ENCODE assay signal across 13 cellular contexts in genomic region chr1:94727846-94728715, GRCh38.
A peak's percentile ranks its signal among the peaks of the same experiment; 100 is the strongest.
DNase-seq lines count a peak whose midpoint lies in the region; ATAC-seq, FAIRE-seq and TF ChIP-seq lines count a peak whose summit lies in the region.
"Had no signal": no experiment of that assay in that cellular context is flagged by ENCODE, and none has a peak within 500 bp of the region (broad histone marks: within the 10 kb centered on the region; RNA-seq: fewer than 3 reads in every experiment).

No MANE protein-coding gene starts in this region.

- intact Hi-C loops in pancreas (cut with DNase I) (no loop called here), sigmoid colon (cut with DNase I) (no loop called here)

- peak; percentile 99 for FAIRE-seq in RCC 7860 (lab: Jason Lieb, UNC)
- FAIRE-seq in pancreas (lab: Jason Lieb, UNC), result peak; percentile 71

- H3K4me3 ChIP-seq in pancreas (no peak overlapping the region), sigmoid colon (no peak overlapping the region)
- H3K4me3 ChIP-seq: skin epidermis had no signal

- peak overlapping the region; percentile 81 for H3K27ac ChIP-seq in epithelial cell of prostate
- H3K27ac ChIP-seq in pancreas, result no peak overlapping the region
- H3K27ac ChIP-seq in sigmoid colon, result peak overlapping the region in 2 of 4 donors; percentile 7 to 68

- TF ChIP-seq CTCF in pancreas (IDR thresholded peaks at IDR 0.05), result no peak
- no peak for TF ChIP-seq CTCF in sigmoid colon (IDR thresholded peaks at IDR 0.05)

- DNase-seq in Daoy (ENCODE audit: low read depth) (peak; percentile 96), RCC 7860 (ENCODE audit: low spot score) (peak; percentile 97), epithelial cell of prostate (ENCODE audit: low read depth, low spot score) (peak; percentile 91), pancreas (no peak), NOMO-1 treated with DMSO at 0.1 percent for 48 hours (lab: John Stamatoyannopoulos, UW; ENCODE audit: unreplicated experiment) (no peak), sigmoid colon (no peak)
- DNase-seq: activated CD8-positive, alpha-beta memory T cell treated with anti-CD3 and anti-CD28 coated beads, Interleukin-2, amount 50 U/mL, for 4 hours; cortex of kidney; left colon; NCI-H1105 had no signal

- no peak for TF ChIP-seq POLR2A in sigmoid colon (IDR thresholded peaks at IDR 0.05)

- no peak for TF ChIP-seq EP300 in sigmoid colon (IDR thresholded peaks at IDR 0.05)

- no peaks in the 10 kb centered on the region for H3K9me3 ChIP-seq in pancreas
- no peaks in the 10 kb centered on the region for H3K9me3 ChIP-seq in sigmoid colon

- H3K4me1 ChIP-seq in pancreas (peaks cover 0 to 4% (median 0%) of the 10 kb centered on the region in 3 donors), sigmoid colon (peaks cover 0 to 22% (median 16%) of the 10 kb centered on the region in 4 donors)

- H3K36me3 ChIP-seq in pancreas (no peaks in the 10 kb centered on the region), sigmoid colon (no peaks in the 10 kb centered on the region)

- ATAC-seq in pancreas (peak in 2 of 4 donors; percentile 42 to 53), HG02759 (IDR thresholded peaks at IDR 0.05; ENCODE audit: unreplicated experiment) (no peak), HG02870 (IDR thresholded peaks at IDR 0.05; ENCODE audit: unreplicated experiment) (no peak)
- ATAC-seq: left colon had no signal

- no peaks in the 10 kb centered on the region for H3K27me3 ChIP-seq in pancreas
- no peaks in the 10 kb centered on the region for H3K27me3 ChIP-seq in sigmoid colon

- 71 to 72% methylated on average over 7 of the region's 7 CpGs for WGBS in pancreas, 2 donors
- WGBS in sigmoid colon, 2 donors, result 65 to 83% methylated on average over 7 of the region's 7 CpGs

Comparison
In these comparisons a context has a peak if more than half of its experiments do, and no peak if none do; other contexts are left out.
1. DNase-seq: peak in Daoy (single experiment), RCC 7860 (single experiment) and epithelial cell of prostate (single experiment); none in pancreas (0 of 6), NOMO-1 treated with DMSO at 0.1 percent for 48 hours (single experiment) and sigmoid colon (single experiment).